Comparison of ENCODE assay signal across 8 cellular contexts in the genomic region with DNA sequence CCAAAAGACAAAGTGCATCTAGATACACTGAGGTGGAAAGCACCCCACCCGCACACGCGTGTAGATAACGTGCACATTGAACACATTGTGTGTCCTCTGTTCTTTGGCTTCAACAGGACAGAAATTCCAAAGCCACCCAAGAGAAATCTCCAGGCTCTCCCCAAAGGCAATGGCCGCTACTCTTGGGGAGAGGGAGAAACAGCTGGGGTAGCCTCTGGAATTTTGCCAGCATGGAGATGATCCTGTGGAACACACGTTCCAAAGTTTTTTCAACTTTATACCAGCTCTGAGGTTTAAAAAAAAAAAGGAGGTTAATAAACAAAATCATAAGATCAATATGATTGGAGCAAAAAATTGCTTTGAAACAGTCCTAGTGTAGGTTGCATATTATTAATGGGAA.
"Had no signal": no experiment of that assay in that cellular context is flagged by ENCODE, and none has a peak within 500 bp of the region (broad histone marks: within the 10 kb centered on the region; RNA-seq: fewer than 3 reads in every experiment).

No MANE protein-coding gene starts in this region.

- H3K4me1 ChIP-seq: HAP-1 had no signal

- H3K36me3 ChIP-seq: HAP-1 had no signal

- DNase-seq: GM23248, GOT3, H7, H9, HCEC 1CT, HFFc6 had no signal

- H3K9me3 ChIP-seq: HAP-1 had no signal

- H3K4me3 ChIP-seq: GM23248, GM23338, HAP-1 had no signal

- H3K27ac ChIP-seq: GM23248 had no signal
